Comparison of ENCODE assay signal across 8 cellular contexts in genomic region chr9:33167084-33167948, GRCh38. TPM values are rescaled to one million over a fixed set of nuclear protein-coding genes. Genes with fewer than 3 reads are reported as not detected.
DNase-seq lines count a peak whose midpoint lies in the region; ATAC-seq and TF ChIP-seq lines count a peak whose summit lies in the region.

TSS of gene B4GALT1 (minus strand) at chr9:33167336. CDS start at chr9:33167169, 167 bp downstream.

- TF ChIP-seq POLR2A in right lobe of liver (IDR thresholded peaks at IDR 0.05), result peak; percentile 96

- peak; percentile 63 for ATAC-seq in GM19395 (IDR thresholded peaks at IDR 0.05; ENCODE audit: unreplicated experiment)
- peak; percentile 34 for ATAC-seq in HG03558 (IDR thresholded peaks at IDR 0.05; ENCODE audit: extremely low read depth, unreplicated experiment)
- ATAC-seq in right lobe of liver, result peak; percentile 55 to 78 (median 67)

- H3K4me3 ChIP-seq in right lobe of liver, result peak within 1 kb of the TSS; percentile 82 to 95 (median 88)

- WGBS in right lobe of liver (ENCODE audit: insufficient coverage, low coverage, low lambda C conversion rate, missing lambda C conversion rate), result 1% methylated on average over 15 of the region's 101 CpGs

- no peaks in the 10 kb centered on the region for H3K36me3 ChIP-seq in right lobe of liver

- no peaks in the 10 kb centered on the region for H3K9me3 Mint-ChIP-seq in activated CD4-positive, alpha-beta memory T cell treated with anti-CD3 and anti-CD28 coated beads for 36 hours

- CTCF ChIA-PET in activated CD4-positive, alpha-beta memory T cell treated with anti-CD3 and anti-CD28 coated beads for 36 hours (lab: Charles Lee), result interaction anchor here (0.6 to 3.4 kb wide), 8 partner anchors 9 to 91 kb away, joined by 3 to 15 read pairs (median 3); partner anchors contain the start of gene SMU1

- no peaks in the 10 kb centered on the region for H3K27me3 ChIP-seq in right lobe of liver

- intact Hi-C loops in activated CD4-positive, alpha-beta memory T cell treated with anti-CD3 and anti-CD28 coated beads for 36 hours (cut with micrococcal nuclease), result loop anchor here (1.0 to 5.0 kb wide), 7 partner anchors 8 to 650 kb away; partner anchors contain the start of genes BAG1, DNAJA1 and UBE2R2
- intact Hi-C loops in right lobe of liver (cut with DNase I), result loop anchor here in 1 of 2 donors (10.0 kb wide), 1 partner anchor 83 kb away; no protein-coding TSS in a partner anchor

- H3K4me1 Mint-ChIP-seq in activated CD4-positive, alpha-beta memory T cell treated with anti-CD3 and anti-CD28 coated beads for 36 hours (ENCODE audit: low read depth), result peaks cover 47% of the 10 kb centered on the region

- no peaks in the 10 kb centered on the region for H3K27me3 Mint-ChIP-seq in activated CD4-positive, alpha-beta memory T cell treated with anti-CD3 and anti-CD28 coated beads for 36 hours

- peak within 1 kb of the TSS; percentile 95 for H3K4me3 Mint-ChIP-seq in activated CD4-positive, alpha-beta memory T cell treated with anti-CD3 and anti-CD28 coated beads for 36 hours

- TF ChIP-seq CTCF in right lobe of liver (IDR thresholded peaks at IDR 0.05), result peak in 2 of 4 donors; percentile 6 to 14

- POLR2A ChIA-PET in activated CD4-positive, alpha-beta memory T cell treated with anti-CD3 and anti-CD28 coated beads for 36 hours (lab: Charles Lee), result interaction anchor here (0.6 to 2.3 kb wide), 13 partner anchors 8 to 142 kb away, joined by 3 to 14 read pairs (median 5); partner anchors contain the start of genes BAG1, CHMP5, DNAJA1 and SMU1

- peaks cover 19% of the 10 kb centered on the region for H3K36me3 Mint-ChIP-seq in activated CD4-positive, alpha-beta memory T cell treated with anti-CD3 and anti-CD28 coated beads for 36 hours

- DNase-seq in CD1c-positive myeloid dendritic cell (ENCODE audit: extremely low spot score), result peak; percentile 96
- peak; percentile 61 for DNase-seq in NCI-H82 treated with DMSO at 0.1 percent for 48 hours (lab: John Stamatoyannopoulos, UW; ENCODE audit: unreplicated experiment)
- peak; percentile 98 for DNase-seq in activated CD4-positive, alpha-beta memory T cell treated with anti-CD3 and anti-CD28 coated beads for 36 hours
- peak; percentile 46 to 93 for DNase-seq in dermis microvascular lymphatic vessel endothelial cell (ENCODE audit: low read depth in 2 of 2)
- DNase-seq in right lobe of liver, result peak; percentile 98 to 99 (median 98)
- DNase-seq in stimulated activated CD4-positive, alpha-beta T cell treated with anti-CD3 and anti-CD28 coated beads, Interleukin-4, amount 100 ng/mL, for 24 hours, result peak; percentile 94

- peak within 1 kb of the TSS; percentile 98 to 99 (median 99) for H3K27ac ChIP-seq in right lobe of liver

- H3K9me3 ChIP-seq in right lobe of liver, result no peaks in the 10 kb centered on the region

- H3K27ac Mint-ChIP-seq in activated CD4-positive, alpha-beta memory T cell treated with anti-CD3 and anti-CD28 coated beads for 36 hours, result peak within 1 kb of the TSS; percentile 97

- peaks cover 0 to 50% (median 16%) of the 10 kb centered on the region in 4 donors for H3K4me1 ChIP-seq in right lobe of liver

RNA-seq across cellular contexts. Expression of gene B4GALT1, which starts in this region (rescaled TPM):
- total RNA-seq in activated CD4-positive, alpha-beta memory T cell treated with anti-CD3 and anti-CD28 coated beads for 36 hours, result 10 to 100 TPM; 76.6 to 78.0 TPM
- total RNA-seq in dermis microvascular lymphatic vessel endothelial cell (12.1 and 21.2 TPM in 2 replicates), right lobe of liver (100 to 1,000 TPM in 1 of 6 experiments, 10 to 100 TPM in 5; 48.5 to 145 (median 79.5) TPM)

Comparison
In these comparisons a context has a peak if more than half of its experiments do, and no peak if none do; other contexts are left out.
1. Peak in every context shown above with its lines: DNase-seq, ATAC-seq, H3K4me3 ChIP-seq and H3K27ac ChIP-seq.